ENCODE assay signal across 8 cellular contexts in the genomic region with DNA sequence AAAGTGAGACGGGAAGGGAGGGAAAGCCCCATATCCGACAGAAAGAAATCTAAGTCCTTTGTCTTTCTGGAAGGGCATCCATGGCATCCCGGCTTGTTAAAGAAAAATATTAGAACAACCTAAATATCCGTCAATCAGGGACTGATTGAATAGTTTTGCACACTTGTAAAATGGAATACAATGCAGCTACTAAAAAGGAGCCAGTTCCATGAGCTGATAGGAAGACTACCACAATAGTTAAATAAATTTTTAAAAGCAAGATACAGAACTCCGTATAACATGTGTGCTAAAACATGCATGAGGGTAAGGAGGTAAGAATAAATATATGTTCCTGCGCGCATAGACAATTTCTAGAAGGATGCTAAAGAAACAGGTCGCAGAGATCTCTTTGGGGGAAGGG. TPM values are rescaled to one million over a fixed set of nuclear protein-coding genes. Genes with fewer than 3 reads are reported as not detected.
A peak's percentile ranks its signal among the peaks of the same experiment; 100 is the strongest.
DNase-seq lines count a peak whose midpoint lies in the region; ATAC-seq and TF ChIP-seq lines count a peak whose summit lies in the region.

No MANE protein-coding gene starts in this region.

- H3K4me3 ChIP-seq in BLaER1 (peak overlapping the region; percentile 45; the same call in 1 of the 2 replicates), IMR-90 (ENCODE audit: insufficient read depth, low read depth, low read length) (no peak overlapping the region)

- H3K9me1 ChIP-seq in IMR-90 (ENCODE audit: insufficient read depth, low read length) = no peaks in the 10 kb centered on the region

- H3K79me1 ChIP-seq in IMR-90 (ENCODE audit: low read depth in 1 of 2, low read length in 2 of 2) = no peaks in the 10 kb centered on the region

- H3K4me2 ChIP-seq in BLaER1 = peak overlapping the region; percentile 46
- H3K4me2 ChIP-seq in IMR-90 (ENCODE audit: low read depth, low read length) = peak overlapping the region; percentile 87; the same call in 1 of the 2 replicates

- H2BK15ac ChIP-seq in IMR-90 (ENCODE audit: low read depth, low read length) = no peak overlapping the region

- intact Hi-C loops in IMR-90 (cut with micrococcal nuclease) (no loop called here), MCF 10A (cut with micrococcal nuclease) (loop anchor here (5.0 kb wide), 1 partner anchor 72 kb away; no protein-coding TSS in a partner anchor)

- H3K9me3 Mint-ChIP-seq in MCF 10A (ENCODE audit: unreplicated experiment) = peaks cover under 1% of the 10 kb centered on the region
- H3K9me3 Mint-ChIP-seq in natural killer cell treated with Interleukin-12 subunit alpha and Interleukin-12 subunit beta and Interleukin-15 and Interleukin-18, amount 100 ng/mL, for 72 hours = no peaks in the 10 kb centered on the region

- DNase-seq in IMR-90 (no peak), MCF 10A (ENCODE audit: unreplicated experiment) (no peak), OCI-M2 (lab: John Stamatoyannopoulos, UW; ENCODE audit: unreplicated experiment) (no peak), GM03348 (ENCODE audit: low spot score) (no peak)
- no peak for DNase-seq in natural killer cell treated with Interleukin-12 subunit alpha and Interleukin-12 subunit beta and Interleukin-15 and Interleukin-18, amount 100 ng/mL, for 72 hours (ENCODE audit: low spot score)

- H2AFZ ChIP-seq in IMR-90 (replicated peaks; ENCODE audit: low read length, poor library complexity) = no peak overlapping the region

- peaks cover 30% of the 10 kb centered on the region for H3K4me1 ChIP-seq in BLaER1
- H3K4me1 ChIP-seq in IMR-90 (ENCODE audit: control insufficient read depth, insufficient read depth, low read length) = no peaks in the 10 kb centered on the region

- peaks cover 6% of the 10 kb centered on the region for H3K4me1 Mint-ChIP-seq in MCF 10A (ENCODE audit: insufficient read depth, unreplicated experiment)
- H3K4me1 Mint-ChIP-seq in natural killer cell treated with Interleukin-12 subunit alpha and Interleukin-12 subunit beta and Interleukin-15 and Interleukin-18, amount 100 ng/mL, for 72 hours (ENCODE audit: low read depth in 2 of 2) = peaks cover 13 to 16% of the 10 kb centered on the region in 2 donors

- no peaks in the 10 kb centered on the region for H3K36me3 ChIP-seq in BLaER1
- H3K36me3 ChIP-seq in IMR-90 (ENCODE audit: control insufficient read depth, insufficient read depth, low read length) = no peaks in the 10 kb centered on the region

- H3K27me3 Mint-ChIP-seq in MCF 10A (ENCODE audit: insufficient read depth, unreplicated experiment) = no peaks in the 10 kb centered on the region
- peaks cover 3 to 11% of the 10 kb centered on the region in 2 donors for H3K27me3 Mint-ChIP-seq in natural killer cell treated with Interleukin-12 subunit alpha and Interleukin-12 subunit beta and Interleukin-15 and Interleukin-18, amount 100 ng/mL, for 72 hours

- WGBS in IMR-90 (ENCODE audit: extremely low coverage in 2 of 2, insufficient read length in 1 of 2), 2 experiments = 100% methylated on average over 2 of the region's 8 CpGs; no CpG with 5 or more reads in 1 of the 2 experiments

- H2AK5ac ChIP-seq in IMR-90 (ENCODE audit: low read depth, low read length) = no peak overlapping the region

- H2BK120ac ChIP-seq in IMR-90 (ENCODE audit: low read depth, low read length) = no peak overlapping the region

- peak overlapping the region; percentile 73; the same call in 1 of the 2 replicates for H4K5ac ChIP-seq in IMR-90 (ENCODE audit: low read depth, low read length)

- H3K23ac ChIP-seq in IMR-90 (ENCODE audit: low read depth, low read length) = 0 out of 2 replicates have a peak overlapping the region, but pooled peaks have one; percentile 39

- H3K27me3 ChIP-seq in BLaER1 = peaks cover 14% of the 10 kb centered on the region
- peaks cover 7% of the 10 kb centered on the region for H3K27me3 ChIP-seq in IMR-90 (ENCODE audit: control insufficient read depth, insufficient read depth, low read length)

- dilution Hi-C loops in IMR-90 (cut with HindIII; ENCODE audit: low sequenced_read_pairs, unreplicated experiment) = no loop called here

- ATAC-seq in IMR-90 (ENCODE audit: low read depth) = no peak
- ATAC-seq in natural killer cell treated with Interleukin-12 subunit alpha and Interleukin-12 subunit beta and Interleukin-15 and Interleukin-18, amount 100 ng/mL, for 72 hours = no peak
- ATAC-seq in HG03045 (IDR thresholded peaks at IDR 0.05; ENCODE audit: unreplicated experiment) = no peak
- ATAC-seq in GM18861 (IDR thresholded peaks at IDR 0.05; ENCODE audit: unreplicated experiment) = no peak

- TF ChIP-seq CTCF in IMR-90 (conservative IDR thresholded peaks at IDR 0.05; ENCODE audit: low read depth, low read length) (no peak), MCF 10A (IDR thresholded peaks at IDR 0.05; ENCODE audit: unreplicated experiment) (no peak)

- H3K56ac ChIP-seq in IMR-90 (ENCODE audit: extremely low read depth, insufficient read depth, low read length) = no peak overlapping the region

- H2BK5ac ChIP-seq in IMR-90 (ENCODE audit: low read depth, low read length, poor library complexity, severe bottlenecking) = no peak overlapping the region

- H3K4me3 Mint-ChIP-seq in MCF 10A (ENCODE audit: unreplicated experiment) = peak overlapping the region; percentile 83
- peak overlapping the region; percentile 84 for H3K4me3 Mint-ChIP-seq in natural killer cell treated with Interleukin-12 subunit alpha and Interleukin-12 subunit beta and Interleukin-15 and Interleukin-18, amount 100 ng/mL, for 72 hours

- H4K91ac ChIP-seq in IMR-90 (ENCODE audit: insufficient read depth, low read depth, low read length) = no peak overlapping the region

- in situ Hi-C loops in IMR-90 (cut with MboI; ENCODE audit: low sequenced_read_pairs) = no loop called here

- no peak overlapping the region for H2AK9ac ChIP-seq in IMR-90 (replicated peaks; ENCODE audit: low read depth, low read length, poor library complexity)

- H3K14ac ChIP-seq in IMR-90 (replicated peaks; ENCODE audit: low read depth, low read length) = no peak overlapping the region

- CTCF ChIA-PET in IMR-90 (lab: Yijun Ruan, JAX) = interaction anchor here (1.3 kb wide), 1 partner anchor 14 kb away, joined by 3 read pairs; no protein-coding TSS in a partner anchor
- CTCF ChIA-PET in MCF 10A (lab: Yijun Ruan, JAX) = interaction anchor here (0.5 to 2.6 kb wide), 6 partner anchors 10 to 869 kb away, joined by 3 to 16 read pairs (median 4); no protein-coding TSS in a partner anchor

- H2BK20ac ChIP-seq in IMR-90 (ENCODE audit: low read depth, low read length) = no peak overlapping the region

- peaks cover 1% of the 10 kb centered on the region for H3K36me3 Mint-ChIP-seq in MCF 10A (ENCODE audit: insufficient read depth, unreplicated experiment)
- no peaks in the 10 kb centered on the region for H3K36me3 Mint-ChIP-seq in natural killer cell treated with Interleukin-12 subunit alpha and Interleukin-12 subunit beta and Interleukin-15 and Interleukin-18, amount 100 ng/mL, for 72 hours

- H4K8ac ChIP-seq in IMR-90 (ENCODE audit: low read depth in 2 of 2, low read length in 2 of 2) = peak overlapping the region; percentile 79 to 97; a peak in 3 of 4 replicates

- no TSS peak for BruUV-seq in IMR-90 (replicated peaks; lab: Mats Ljungman, UMichigan)
- no TSS peak for BruUV-seq in MCF 10A (replicated peaks; lab: Mats Ljungman, UMichigan)

- TF ChIP-seq POLR2A in IMR-90 (IDR thresholded peaks at IDR 0.05; ENCODE audit: low read depth, low read length) = no peak

- H3K9ac ChIP-seq in BLaER1 = no peak overlapping the region
- peak overlapping the region; percentile 54; the same call in 1 of the 2 replicates for H3K9ac ChIP-seq in IMR-90 (ENCODE audit: low read depth, low read length)

- H3K27ac Mint-ChIP-seq in MCF 10A (ENCODE audit: low read depth, unreplicated experiment) = no peak overlapping the region
- peak overlapping the region; percentile 90 to 97 for H3K27ac Mint-ChIP-seq in natural killer cell treated with Interleukin-12 subunit alpha and Interleukin-12 subunit beta and Interleukin-15 and Interleukin-18, amount 100 ng/mL, for 72 hours

- H4K20me1 ChIP-seq in BLaER1 = no peaks in the 10 kb centered on the region
- H4K20me1 ChIP-seq in IMR-90 (ENCODE audit: insufficient read depth, low read length) = no peaks in the 10 kb centered on the region

- H3K9me3 ChIP-seq in BLaER1 = peaks cover 17% of the 10 kb centered on the region
- no peaks in the 10 kb centered on the region for H3K9me3 ChIP-seq in IMR-90 (ENCODE audit: control insufficient read depth, insufficient read depth, low read length)

- POLR2A ChIA-PET in IMR-90 (lab: Charles Lee; ENCODE audit: unreplicated experiment) = no interaction called here
- POLR2A ChIA-PET in MCF 10A (lab: Yijun Ruan, JAX) = interaction anchor here (0.6 to 3.4 kb wide), 16 partner anchors 9 to 619 kb away, joined by 3 to 78 read pairs (median 6); a partner anchor contains a TSS

- H3K27ac ChIP-seq in BLaER1 = no peak overlapping the region
- H3K27ac ChIP-seq in IMR-90 (ENCODE audit: insufficient read depth, low read length) = no peak overlapping the region

- no peak for TF ChIP-seq RAD21 in IMR-90 (IDR thresholded peaks at IDR 0.05; ENCODE audit: low read length)

- no peak overlapping the region for H3K18ac ChIP-seq in IMR-90 (ENCODE audit: low read depth, low read length)

- H3K4ac ChIP-seq in IMR-90 (ENCODE audit: low read depth, low read length) = no peak overlapping the region

TF ChIP-seq in IMR-90, 13 proteins besides CTCF, POLR2A, EP300 and RAD21 (continues in another document):
- TF ChIP-seq, protein P1, sequence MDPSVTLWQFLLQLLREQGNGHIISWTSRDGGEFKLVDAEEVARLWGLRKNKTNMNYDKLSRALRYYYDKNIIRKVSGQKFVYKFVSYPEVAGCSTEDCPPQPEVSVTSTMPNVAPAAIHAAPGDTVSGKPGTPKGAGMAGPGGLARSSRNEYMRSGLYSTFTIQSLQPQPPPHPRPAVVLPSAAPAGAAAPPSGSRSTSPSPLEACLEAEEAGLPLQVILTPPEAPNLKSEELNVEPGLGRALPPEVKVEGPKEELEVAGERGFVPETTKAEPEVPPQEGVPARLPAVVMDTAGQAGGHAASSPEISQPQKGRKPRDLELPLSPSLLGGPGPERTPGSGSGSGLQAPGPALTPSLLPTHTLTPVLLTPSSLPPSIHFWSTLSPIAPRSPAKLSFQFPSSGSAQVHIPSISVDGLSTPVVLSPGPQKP (IDR thresholded peaks at IDR 0.05; ENCODE audit: borderline replicate concordance, low read depth, low read length) = no peak

RNA-seq across cellular contexts. Expression of a gene that starts 12.8 kb away (rescaled TPM):
- total RNA-seq in IMR-90 (2012; rRNA removed) (50.5 and 60.6 TPM in 2 replicates), MCF 10A (2022) (36.1 and 60.9 TPM in 2 replicates)
- 19.6 and 23.1 TPM in 2 replicates for polyA plus RNA-seq in IMR-90 (2012; rRNA removed)
- polyA plus RNA-seq in IMR-90 (2012; cell fraction: cytosol; rRNA removed) = 11.2 and 22.3 TPM in 2 replicates
- 17.9 and 21.4 TPM in 2 replicates for polyA plus RNA-seq in IMR-90 (2012; cell fraction: nucleus; rRNA removed; ENCODE audit: low replicate concordance)
- total RNA-seq in natural killer cell treated with Interleukin-12 subunit alpha and Interleukin-12 subunit beta and Interleukin-15 and Interleukin-18, amount 100 ng/mL, for 72 hours = 1 to 10 TPM; 9.0 to 9.6 TPM

RNA-seq across cellular contexts. Expression of a gene that starts 56.7 kb away (rescaled TPM):
- total RNA-seq in IMR-90 (2012; rRNA removed) (78.6 and 106 TPM in 2 replicates), MCF 10A (2022) (78.0 and 81.3 TPM in 2 replicates)
- polyA plus RNA-seq in IMR-90 (2012; rRNA removed) = 27.0 and 36.1 TPM in 2 replicates
- polyA plus RNA-seq in IMR-90 (2012; cell fraction: cytosol; rRNA removed) = 11.7 and 16.9 TPM in 2 replicates
- 5.1 and 20.8 TPM in 2 replicates for polyA plus RNA-seq in IMR-90 (2012; cell fraction: nucleus; rRNA removed; ENCODE audit: low replicate concordance)
- 10 to 100 TPM; 38.2 to 43.5 TPM for total RNA-seq in natural killer cell treated with Interleukin-12 subunit alpha and Interleukin-12 subunit beta and Interleukin-15 and Interleukin-18, amount 100 ng/mL, for 72 hours
